10 cellular contexts compared by ENCODE assay signal in the genomic region with DNA sequence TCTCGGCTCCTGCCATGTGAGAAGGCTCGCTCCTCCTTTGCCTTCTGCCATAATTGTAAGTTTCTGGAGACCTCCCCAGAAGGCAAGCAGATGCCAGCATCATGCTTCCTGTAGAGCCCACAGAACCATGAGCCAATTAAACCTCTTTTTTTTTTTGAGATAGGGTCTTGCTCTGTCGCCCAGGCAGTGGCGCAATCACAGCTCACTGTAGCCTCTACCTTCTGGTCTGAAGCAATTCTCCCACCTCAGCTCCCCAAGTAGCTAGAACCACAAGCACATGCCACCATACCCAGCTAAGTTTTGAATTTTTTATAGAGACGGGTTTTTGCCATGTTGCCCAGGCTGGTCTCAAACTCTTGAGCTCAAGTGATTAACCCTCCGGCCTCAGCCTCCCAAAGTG.
"Had no signal": no experiment of that assay in that cellular context is flagged by ENCODE, and none has a peak within 500 bp of the region (broad histone marks: within the 10 kb centered on the region; RNA-seq: fewer than 3 reads in every experiment).

No MANE protein-coding gene starts in this region.

- H3K9me3 ChIP-seq: HAP-1 had no signal

- H3K4me2 ChIP-seq: GM23338 had no signal

- DNase-seq: HFFc6, IMR-90, KG1 had no signal

- H3K27ac ChIP-seq: HL-60 had no signal

- H3K9me3 Mint-ChIP-seq: GM23338, HFFc6 had no signal

- H3K4me1 ChIP-seq: HAP-1 had no signal

- H2AFZ ChIP-seq: GM23338 had no signal

- H3K4me3 ChIP-seq: GM23338, HAP-1, K562 had no signal

- H3K27ac Mint-ChIP-seq: GM23338, HFFc6 had no signal

- H3K4me3 Mint-ChIP-seq: GM23338, HFFc6 had no signal

- H3K36me3 ChIP-seq: HAP-1 had no signal

- ATAC-seq: GM23338, HCT116, K562 had no signal

- FAIRE-seq: H1, H54, K562 had no signal
